29 cellular contexts compared by ENCODE assay signal in genomic region chr2:208830203-208830602, GRCh38.
"Had no signal": no experiment of that assay in that cellular context is flagged by ENCODE, and none has a peak within 500 bp of the region (broad histone marks: within the 10 kb centered on the region; RNA-seq: fewer than 3 reads in every experiment).

No MANE protein-coding gene starts in this region.

- H3K36me3 ChIP-seq: neural progenitor cell, ovary, right lobe of liver, sigmoid colon, suprapubic skin, tibial artery, transverse colon, upper lobe of right lung, uterus had no signal

- H3K4me1 Mint-ChIP-seq: natural killer cell; nephron; neural progenitor cell; stimulated activated effector memory CD8-positive, alpha-beta T cell treated with anti-CD3 and anti-CD28 coated beads, Interleukin-12 subunit alpha, Interleukin-12 subunit beta, amount 100 ng/mL, for 72 hours; stimulated activated naive B cell treated with anti-CD40 and anti-IgM and Interleukin-4, amounts not matched to agents 10 μg/mL and 1 μg/mL and 100 μg/mL, for 72 hours had no signal

- H3K4me3 Mint-ChIP-seq: natural killer cell; nephron; neural progenitor cell; stimulated activated effector memory CD8-positive, alpha-beta T cell treated with anti-CD3 and anti-CD28 coated beads, Interleukin-12 subunit alpha, Interleukin-12 subunit beta, amount 100 ng/mL, for 72 hours; stimulated activated naive B cell treated with anti-CD40 and anti-IgM and Interleukin-4, amounts not matched to agents 10 μg/mL and 1 μg/mL and 100 μg/mL, for 72 hours; stimulated activated naive CD8-positive, alpha-beta T cell treated with anti-CD3 and anti-CD28 coated beads, Interleukin-15, Interleukin-2, amounts not matched to agents 100 ng/mL and 50 ng/mL, for 24 hours; type B pancreatic cell had no signal

- FAIRE-seq: small intestine had no signal

- H3K4me3 ChIP-seq: neural progenitor cell, ovary, psoas muscle, right lobe of liver, sigmoid colon, suprapubic skin, testis, tibial artery, transverse colon, upper lobe of right lung, uterus had no signal

- H3K9me3 ChIP-seq: ovary, psoas muscle, right lobe of liver, sigmoid colon, suprapubic skin, testis, tibial artery, transverse colon, upper lobe of right lung, uterus had no signal

- H3K4me1 ChIP-seq: parathyroid adenoma, psoas muscle, right lobe of liver, sigmoid colon, suprapubic skin, testis, tibial artery, upper lobe of right lung, uterus had no signal

- ATAC-seq: natural killer cell; psoas muscle; right cardiac atrium; right lobe of liver; stimulated activated effector memory CD8-positive, alpha-beta T cell treated with anti-CD3 and anti-CD28 coated beads, Interleukin-12 subunit alpha, Interleukin-12 subunit beta, amount 100 ng/mL, for 72 hours; stimulated activated naive B cell treated with anti-CD40 and anti-IgM and Interleukin-4, amounts not matched to agents 10 μg/mL and 1 μg/mL and 100 μg/mL, for 72 hours; upper lobe of right lung had no signal

- DNase-seq: natural killer cell; occipital lobe; ovary; posterior cingulate gyrus; psoas muscle; right cardiac atrium; right lobe of liver; sigmoid colon; small intestine; stimulated activated CD4-positive, alpha-beta T cell treated with anti-CD3 and anti-CD28 coated beads, Interleukin-15, amount 100 ng/mL, for 24 hours; stimulated activated CD4-positive, alpha-beta T cell treated with anti-CD3 and anti-CD28 coated beads, Interleukin-2, amount 100 ng/mL, for 24 hours; stimulated activated CD4-positive, alpha-beta T cell treated with anti-CD3 and anti-CD28 coated beads, Interleukin-2, amount 100 ng/mL, for 48 hours; stimulated activated CD4-positive, alpha-beta T cell treated with anti-CD3 and anti-CD28 coated beads, Interleukin-4, amount 100 ng/mL, for 24 hours; stimulated activated naive B cell treated with anti-CD40 and anti-IgM and Interleukin-4, amounts not matched to agents 10 μg/mL and 1 μg/mL and 100 μg/mL, for 72 hours; stimulated activated naive CD4-positive, alpha-beta T cell treated with Interleukin-2 at 50 U/mL for 16 hours; substantia nigra; testis; tibial artery; transverse colon; upper lobe of right lung; uterus had no signal

- H3K27me3 Mint-ChIP-seq: progenitor cell of endocrine pancreas; stimulated activated naive B cell treated with anti-CD40 and anti-IgM and Interleukin-4, amounts not matched to agents 10 μg/mL and 1 μg/mL and 100 μg/mL, for 72 hours; stimulated activated naive CD8-positive, alpha-beta T cell treated with anti-CD3 and anti-CD28 coated beads, Interleukin-15, Interleukin-2, amounts not matched to agents 100 ng/mL and 50 ng/mL, for 24 hours; type B pancreatic cell had no signal

- H3K27ac Mint-ChIP-seq: natural killer cell; nephron; neural progenitor cell; progenitor cell of endocrine pancreas; stimulated activated effector memory CD8-positive, alpha-beta T cell treated with anti-CD3 and anti-CD28 coated beads, Interleukin-12 subunit alpha, Interleukin-12 subunit beta, amount 100 ng/mL, for 72 hours; stimulated activated naive B cell treated with anti-CD40 and anti-IgM and Interleukin-4, amounts not matched to agents 10 μg/mL and 1 μg/mL and 100 μg/mL, for 72 hours; stimulated activated naive CD8-positive, alpha-beta T cell treated with anti-CD3 and anti-CD28 coated beads, Interleukin-15, Interleukin-2, amounts not matched to agents 100 ng/mL and 50 ng/mL, for 24 hours; type B pancreatic cell had no signal
